In genomic region chr7:83976302-83976701, GRCh38 we compare ENCODE assay signal across 9 cellular contexts.
A peak's percentile ranks its signal among the peaks of the same experiment; 100 is the strongest.
DNase-seq lines count a peak whose midpoint lies in the region; ATAC-seq, FAIRE-seq and TF ChIP-seq lines count a peak whose summit lies in the region.
"Had no signal": no experiment of that assay in that cellular context is flagged by ENCODE, and none has a peak within 500 bp of the region (broad histone marks: within the 10 kb centered on the region; RNA-seq: fewer than 3 reads in every experiment).

No MANE protein-coding gene starts in this region.

- H3K4me3 ChIP-seq in RWPE2 (ENCODE audit: severe bottlenecking) (no peak overlapping the region), fibroblast of pulmonary artery (replicated peaks; ENCODE audit: low read depth, low read length) (no peak overlapping the region), sigmoid colon (no peak overlapping the region)

- no peaks in the 10 kb centered on the region for H3K36me3 Mint-ChIP-seq in activated CD4-positive, alpha-beta T cell treated with anti-CD3 and anti-CD28 coated beads, Interleukin-2, amount 10 ng/mL, durations not matched to agents 24 days and 14 days (ENCODE audit: low read depth)

- H3K27me3 ChIP-seq in RWPE2 (ENCODE audit: insufficient read depth, poor library complexity, severe bottlenecking) (no peaks in the 10 kb centered on the region), sigmoid colon (no peaks in the 10 kb centered on the region)

- H3K27ac Mint-ChIP-seq in activated CD4-positive, alpha-beta T cell treated with anti-CD3 and anti-CD28 coated beads, Interleukin-2, amount 10 ng/mL, durations not matched to agents 24 days and 14 days, result no peak overlapping the region
- H3K27ac Mint-ChIP-seq: dendritic cell treated with granulocyte-macrophage colony-stimulating factor and Interleukin-4, amounts not matched to agents 40 ng/mL and 50 ng/mL, for 4 days had no signal

- DNase-seq in activated CD4-positive, alpha-beta T cell treated with anti-CD3 and anti-CD28 coated beads, Interleukin-2, amount 10 ng/mL, durations not matched to agents 24 days and 14 days, result peak; percentile 73
- DNase-seq in activated CD4-positive, alpha-beta T cell treated with anti-CD3 and anti-CD28 coated beads, Interleukin-2, amount 50 U/mL, for 4 hours, result no peak
- DNase-seq in HTR-8/SVneo (ENCODE audit: insufficient read length, low spot score) (peak; percentile 9), RWPE2 (ENCODE audit: low spot score) (no peak), fibroblast of pulmonary artery (ENCODE audit: low read depth) (peak; percentile 54), sigmoid colon (no peak)
- no peak for DNase-seq in activated effector memory CD4-positive, alpha-beta T cell treated with Interleukin-2 at 50 U/mL for 16 hours

- intact Hi-C loops in activated CD4-positive, alpha-beta T cell treated with anti-CD3 and anti-CD28 coated beads, Interleukin-2, amount 10 ng/mL, durations not matched to agents 24 days and 14 days (cut with micrococcal nuclease), result loop anchor here (1.0 to 5.0 kb wide), 4 partner anchors 211 to 1578 kb away; no protein-coding TSS in a partner anchor
- intact Hi-C loops in sigmoid colon (cut with DNase I), result loop anchor here (2.0 to 10.0 kb wide), 4 partner anchors 216 to 1046 kb away; partner anchors contain the start of gene SEMA3A

- H3K4me1 Mint-ChIP-seq in activated CD4-positive, alpha-beta T cell treated with anti-CD3 and anti-CD28 coated beads, Interleukin-2, amount 10 ng/mL, durations not matched to agents 24 days and 14 days, result no peaks in the 10 kb centered on the region

- H3K36me3 ChIP-seq in RWPE2 (ENCODE audit: low read depth) (no peaks in the 10 kb centered on the region; the same call in 1 of the 2 replicates), sigmoid colon (peaks cover 0 to 5% (median 0%) of the 10 kb centered on the region in 4 donors)

- H3K9me3 ChIP-seq in RWPE2 (ENCODE audit: severe bottlenecking) (peaks cover 2% of the 10 kb centered on the region), sigmoid colon (no peaks in the 10 kb centered on the region)

- H3K4me1 ChIP-seq in RWPE2 (ENCODE audit: insufficient read depth, poor library complexity, severe bottlenecking) (no peaks in the 10 kb centered on the region), sigmoid colon (peaks cover 0 to 8% (median 3%) of the 10 kb centered on the region in 4 donors)

- H3K27ac ChIP-seq in RWPE2 (ENCODE audit: poor library complexity, severe bottlenecking) (no peak overlapping the region), sigmoid colon (no peak overlapping the region)

- H3K27me3 Mint-ChIP-seq in activated CD4-positive, alpha-beta T cell treated with anti-CD3 and anti-CD28 coated beads, Interleukin-2, amount 10 ng/mL, durations not matched to agents 24 days and 14 days, result no peaks in the 10 kb centered on the region
- H3K27me3 Mint-ChIP-seq: dendritic cell treated with granulocyte-macrophage colony-stimulating factor and Interleukin-4, amounts not matched to agents 40 ng/mL and 50 ng/mL, for 4 days had no signal

- TF ChIP-seq CTCF in RWPE2 (IDR thresholded peaks at IDR 0.05; ENCODE audit: poor library complexity, severe bottlenecking), result peak; percentile 81
- TF ChIP-seq CTCF in fibroblast of pulmonary artery (IDR thresholded peaks at IDR 0.05; ENCODE audit: low read length, missing control alignments), result peak; percentile 54
- peak; percentile 49 to 59 (median 56) for TF ChIP-seq CTCF in sigmoid colon (IDR thresholded peaks at IDR 0.05)

- no peak for FAIRE-seq in HTR-8/SVneo (lab: Jason Lieb, UNC)

- no peak for TF ChIP-seq POLR2A in sigmoid colon (IDR thresholded peaks at IDR 0.05)

- no peak for TF ChIP-seq EP300 in sigmoid colon (IDR thresholded peaks at IDR 0.05)

- ATAC-seq in GM21619 (IDR thresholded peaks at IDR 0.05; ENCODE audit: unreplicated experiment) (peak; percentile 80), RWPE2 (ENCODE audit: low read depth) (peak; percentile 38; the same call in 1 of the 3 replicates)

- H3K4me3 Mint-ChIP-seq in activated CD4-positive, alpha-beta T cell treated with anti-CD3 and anti-CD28 coated beads, Interleukin-2, amount 10 ng/mL, durations not matched to agents 24 days and 14 days, result no peak overlapping the region
- H3K4me3 Mint-ChIP-seq: dendritic cell treated with granulocyte-macrophage colony-stimulating factor and Interleukin-4, amounts not matched to agents 40 ng/mL and 50 ng/mL, for 4 days had no signal

- no peaks in the 10 kb centered on the region for H3K9me3 Mint-ChIP-seq in activated CD4-positive, alpha-beta T cell treated with anti-CD3 and anti-CD28 coated beads, Interleukin-2, amount 10 ng/mL, durations not matched to agents 24 days and 14 days
- H3K9me3 Mint-ChIP-seq: dendritic cell treated with granulocyte-macrophage colony-stimulating factor and Interleukin-4, amounts not matched to agents 40 ng/mL and 50 ng/mL, for 4 days had no signal

Comparison
In these comparisons a context has a peak if more than half of its experiments do, and no peak if none do; other contexts are left out.
1. DNase-seq: peak in activated CD4-positive, alpha-beta T cell treated with anti-CD3 and anti-CD28 coated beads, Interleukin-2, amount 10 ng/mL, durations not matched to agents 24 days and 14 days (single experiment), HTR-8/SVneo (single experiment) and fibroblast of pulmonary artery (single experiment); none in activated CD4-positive, alpha-beta T cell treated with anti-CD3 and anti-CD28 coated beads, Interleukin-2, amount 50 U/mL, for 4 hours (0 of 2), RWPE2 (single experiment), sigmoid colon (single experiment) and activated effector memory CD4-positive, alpha-beta T cell treated with Interleukin-2 at 50 U/mL for 16 hours (single experiment).
2. Peak in every context shown above with its lines, with median percentiles within 50 percentile points of each other: CTCF ChIP-seq.